17 cellular contexts compared by ENCODE assay signal in genomic region chr17:58271532-58271931, GRCh38. TPM values are rescaled to one million over a fixed set of nuclear protein-coding genes. Genes with fewer than 3 reads are reported as not detected.
DNase-seq lines count a peak whose midpoint lies in the region; ATAC-seq and TF ChIP-seq lines count a peak whose summit lies in the region.
"Had no signal": no experiment of that assay in that cellular context is flagged by ENCODE, and none has a peak within 500 bp of the region (broad histone marks: within the 10 kb centered on the region; RNA-seq: fewer than 3 reads in every experiment).

No MANE protein-coding gene starts in this region.

- H3K36me3 ChIP-seq in spleen = no peaks in the 10 kb centered on the region
- H3K36me3 ChIP-seq: BLaER1 had no signal

- no peak overlapping the region for H3K4me3 ChIP-seq in spleen
- H3K4me3 ChIP-seq: BLaER1 had no signal

- TF ChIP-seq CTCF in spleen (IDR thresholded peaks at IDR 0.05 in 8 of 11, conservative IDR thresholded peaks at IDR 0.05 in 3 of 11) = no peak

- peaks cover 0 to 6% (median 0%) of the 10 kb centered on the region in 7 donors for H3K27me3 ChIP-seq in spleen (replicated peaks in 1 of 7)
- H3K27me3 ChIP-seq: BLaER1 had no signal

- peak; percentile 38 for DNase-seq in activated CD8-positive, alpha-beta memory T cell treated with anti-CD3 and anti-CD28 coated beads for 24 hours
- no peak for DNase-seq in activated CD8-positive, alpha-beta memory T cell treated with anti-CD3 and anti-CD28 coated beads, Interleukin-2, amount 50 U/mL, for 4 hours
- peak; percentile 40 for DNase-seq in activated CD8-positive, alpha-beta memory T cell treated with anti-CD3 and anti-CD28 coated beads, Interleukin-2, amount 50 U/mL, for 48 hours
- DNase-seq in mesenteric fat pad (ENCODE audit: low spot score) = peak; percentile 71
- DNase-seq in spleen = peak; percentile 44
- DNase-seq: 8988T; AML-193; Caco-2; CD8-positive, alpha-beta memory T cell; DND-41; GDM1 had no signal

- ATAC-seq in HG02938 (IDR thresholded peaks at IDR 0.05; ENCODE audit: unreplicated experiment) (no peak), HG03108 (IDR thresholded peaks at IDR 0.05; ENCODE audit: unreplicated experiment) (no peak), GM18867 (IDR thresholded peaks at IDR 0.05; ENCODE audit: unreplicated experiment) (no peak)

- intact Hi-C loops in spleen (cut with DNase I; ENCODE audit: low total_unique reads) = no loop called here

- no peak for TF ChIP-seq POLR2A in spleen (IDR thresholded peaks at IDR 0.05)

- WGBS in spleen, 5 donors = 73 to 92% (median 75%) methylated on average over 12 to 19 of the region's 19 CpGs

- H3K4me1 ChIP-seq in spleen = peaks cover 0 to 10% (median 0%) of the 10 kb centered on the region in 6 donors
- H3K4me1 ChIP-seq: BLaER1, Caco-2 had no signal

- H3K9me3 ChIP-seq in spleen = no peaks in the 10 kb centered on the region
- H3K9me3 ChIP-seq: BLaER1, Caco-2 had no signal

- no peak overlapping the region for H3K27ac ChIP-seq in spleen
- H3K27ac ChIP-seq: BLaER1 had no signal

RNA-seq across cellular contexts. Expression of gene MPO, which starts 9.2 kb away (rescaled TPM):
- total RNA-seq in mesenteric fat pad (0.35 TPM), spleen (10 to 100 TPM in 5 of 7 donors, 1 to 10 TPM in 2; 5.8 to 75.7 (median 15.2) TPM)
- 1 to 10 TPM in 2 of 3 donors, under 1 TPM in 1; 0.52 to 2.2 (median 2.0) TPM for polyA plus RNA-seq in spleen
- total RNA-seq: CD8-positive, alpha-beta memory T cell; H4; HepG2 had no signal
- polyA plus RNA-seq: CD8-positive, alpha-beta memory T cell; HepG2 had no signal

RNA-seq across cellular contexts. Expression of gene LPO, which starts 33.1 kb away (rescaled TPM):
- total RNA-seq in mesenteric fat pad (not detected), spleen (not detected)
- polyA plus RNA-seq in spleen = under 1 TPM; 0.02 to 0.10 (median 0.06) TPM
- total RNA-seq: CD8-positive, alpha-beta memory T cell; H4; HepG2 had no signal
- polyA plus RNA-seq: CD8-positive, alpha-beta memory T cell; HepG2 had no signal

RNA-seq across cellular contexts. Expression of gene MKS1, which starts 52.5 kb away (rescaled TPM):
- 9.6 TPM for total RNA-seq in mesenteric fat pad
- total RNA-seq in spleen = 10 to 100 TPM; 11.5 to 17.1 (median 13.7) TPM
- 10 to 100 TPM in 1 of 3 donors, 1 to 10 TPM in 2; 8.1 to 10.4 (median 9.5) TPM for polyA plus RNA-seq in spleen

RNA-seq across cellular contexts. Expression of gene TSPOAP1, which starts 57.1 kb away (rescaled TPM):
- total RNA-seq in mesenteric fat pad (1.3 TPM), spleen (10 to 100 TPM; 14.1 to 31.8 (median 18.5) TPM)
- 10 to 100 TPM; 11.5 to 26.5 (median 24.3) TPM for polyA plus RNA-seq in spleen
- total RNA-seq: H4, HepG2 had no signal
- polyA plus RNA-seq: HepG2 had no signal
